In the genomic region with DNA sequence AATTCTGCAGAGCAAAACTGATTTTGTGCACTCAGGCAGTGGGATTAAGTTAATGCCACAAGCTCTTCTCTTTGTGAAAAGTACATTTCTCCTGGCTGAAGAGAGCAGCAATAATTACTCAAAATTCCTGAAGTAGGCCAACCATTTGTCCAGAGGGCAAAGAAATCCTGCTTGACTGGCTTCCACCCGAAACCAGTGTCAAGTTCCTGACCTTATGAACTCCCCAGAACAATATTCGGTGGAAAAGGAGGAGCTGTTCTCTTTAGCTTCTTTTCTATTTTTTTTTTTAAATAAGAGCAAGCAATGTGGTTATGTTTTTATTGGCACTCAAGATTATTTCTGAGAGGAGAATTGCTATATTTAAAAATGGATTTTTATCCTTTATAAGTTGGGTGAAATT, we compare ENCODE assay signal across 17 cellular contexts.
A peak's percentile ranks its signal among the peaks of the same experiment; 100 is the strongest.
DNase-seq lines count a peak whose midpoint lies in the region; ATAC-seq and TF ChIP-seq lines count a peak whose summit lies in the region.
"Had no signal": no experiment of that assay in that cellular context is flagged by ENCODE, and none has a peak within 500 bp of the region (broad histone marks: within the 10 kb centered on the region; RNA-seq: fewer than 3 reads in every experiment).

No MANE protein-coding gene starts in this region.

- TF ChIP-seq CTCF in parathyroid adenoma (IDR thresholded peaks at IDR 0.05) (no peak), testis (IDR thresholded peaks at IDR 0.05) (no peak)

- WGBS in testis, 2 donors: 34 to 40% methylated on average over 2 of the region's 2 CpGs

- H3K4me1 ChIP-seq in CD4-positive, CD25-positive, alpha-beta regulatory T cell (ENCODE audit: control insufficient read depth, insufficient read depth, low read length, poor library complexity, severe bottlenecking): peaks cover 47% of the 10 kb centered on the region
- H3K4me1 ChIP-seq in parathyroid adenoma (peaks cover 17% of the 10 kb centered on the region), testis (no peaks in the 10 kb centered on the region)
- H3K4me1 ChIP-seq: SJCRH30 had no signal

- H3K27ac Mint-ChIP-seq in CD4-positive, CD25-positive, alpha-beta regulatory T cell: peak overlapping the region; percentile 8 to 78 (median 65)
- H3K27ac Mint-ChIP-seq: activated naive CD4-positive, alpha-beta T cell treated with anti-CD3 and anti-CD28 coated beads for 36 hours; B cell had no signal

- peak overlapping the region; percentile 35 for H2AFZ ChIP-seq in parathyroid adenoma

- H3K9me3 ChIP-seq in CD4-positive, CD25-positive, alpha-beta regulatory T cell (ENCODE audit: control insufficient read depth in 2 of 2, low read length in 2 of 2): no peaks in the 10 kb centered on the region
- no peaks in the 10 kb centered on the region for H3K9me3 ChIP-seq in parathyroid adenoma (ENCODE audit: control insufficient read depth, low read length)
- H3K9me3 ChIP-seq in testis: no peaks in the 10 kb centered on the region
- H3K9me3 ChIP-seq: lower lobe of right lung, MG63, neutrophil, SJCRH30 had no signal

- peaks cover 34% of the 10 kb centered on the region for H3K36me3 Mint-ChIP-seq in CD4-positive, CD25-positive, alpha-beta regulatory T cell

- H3K27me3 Mint-ChIP-seq in CD4-positive, CD25-positive, alpha-beta regulatory T cell: no peaks in the 10 kb centered on the region
- H3K27me3 Mint-ChIP-seq: B cell had no signal

- no peak for TF ChIP-seq POLR2A in testis (IDR thresholded peaks at IDR 0.05)

- no peak overlapping the region for H3K27ac ChIP-seq in CD4-positive, CD25-positive, alpha-beta regulatory T cell (ENCODE audit: insufficient read depth, low read length, poor library complexity, severe bottlenecking)
- H3K27ac ChIP-seq in parathyroid adenoma: no peak overlapping the region
- H3K27ac ChIP-seq in testis: peak overlapping the region in 1 of 2 donors; percentile 31
- H3K27ac ChIP-seq: lower lobe of right lung, neutrophil, SJCRH30 had no signal

- no peak for DNase-seq in CD4-positive, CD25-positive, alpha-beta regulatory T cell
- DNase-seq in LHCN-M2 (ENCODE audit: low read depth) (peak; percentile 48), fibroblast of gingiva (ENCODE audit: low read depth) (peak; percentile 50), AG20443 (ENCODE audit: low spot score) (no peak), testis (no peak), GM03348 (ENCODE audit: low spot score) (no peak)
- DNase-seq in activated CD4-positive, alpha-beta T cell treated with anti-CD3 and anti-CD28 coated beads for 48 hours: no peak
- DNase-seq: activated naive CD4-positive, alpha-beta T cell treated with anti-CD3 and anti-CD28 coated beads for 36 hours; lower lobe of right lung; MG63; NCI-H2029 treated with DMSO at 0.1 percent for 48 hours; stimulated activated CD4-positive, alpha-beta T cell treated with anti-CD3 and anti-CD28 coated beads, Interleukin-12 subunit alpha, Interleukin-12 subunit beta, amount 100 ng/mL, for 4 hours; substantia nigra had no signal

- peaks cover 25% of the 10 kb centered on the region for H3K36me3 ChIP-seq in CD4-positive, CD25-positive, alpha-beta regulatory T cell (ENCODE audit: control insufficient read depth, insufficient read depth, low read length)
- no peaks in the 10 kb centered on the region for H3K36me3 ChIP-seq in parathyroid adenoma (ENCODE audit: control insufficient read depth, insufficient read depth, low read length)
- no peaks in the 10 kb centered on the region for H3K36me3 ChIP-seq in testis (ENCODE audit: low read depth, missing control alignments)
- H3K36me3 ChIP-seq: lower lobe of right lung, MG63, neutrophil, SJCRH30 had no signal

- no peaks in the 10 kb centered on the region for H3K27me3 ChIP-seq in CD4-positive, CD25-positive, alpha-beta regulatory T cell (ENCODE audit: control insufficient read depth, insufficient read depth, low read length)
- H3K27me3 ChIP-seq in parathyroid adenoma (ENCODE audit: control insufficient read depth, insufficient read depth, low read length) (no peaks in the 10 kb centered on the region), testis (no peaks in the 10 kb centered on the region)
- H3K27me3 ChIP-seq: MG63, neutrophil, SJCRH30 had no signal

- H3K4me2 ChIP-seq in parathyroid adenoma (ENCODE audit: low read length): no peak overlapping the region

- no peak overlapping the region for H3K9ac ChIP-seq in parathyroid adenoma

- peaks cover 51 to 72% (median 59%) of the 10 kb centered on the region in 4 donors for H3K4me1 Mint-ChIP-seq in CD4-positive, CD25-positive, alpha-beta regulatory T cell

- H3K9me3 Mint-ChIP-seq in CD4-positive, CD25-positive, alpha-beta regulatory T cell: peaks cover 0 to 7% (median 0%) of the 10 kb centered on the region in 7 donors
- H3K9me3 Mint-ChIP-seq: activated naive CD4-positive, alpha-beta T cell treated with anti-CD3 and anti-CD28 coated beads for 36 hours had no signal

- no peak for ATAC-seq in CD4-positive, CD25-positive, alpha-beta regulatory T cell (ENCODE audit: low read depth in 2 of 2)
- ATAC-seq: lower lobe of right lung had no signal

- H3K79me2 ChIP-seq in parathyroid adenoma: no peaks in the 10 kb centered on the region

- peak overlapping the region; percentile 67 for H3K4me3 ChIP-seq in CD4-positive, CD25-positive, alpha-beta regulatory T cell (ENCODE audit: low read depth, low read length)
- H3K4me3 ChIP-seq in parathyroid adenoma (ENCODE audit: low read depth, low read length) (no peak overlapping the region), testis (no peak overlapping the region)
- H3K4me3 ChIP-seq: lower lobe of right lung, MG63, SJCRH30 had no signal

- intact Hi-C loops in testis (cut with DNase I; ENCODE audit: low total_unique reads): no loop called here

- H3K4me3 Mint-ChIP-seq in CD4-positive, CD25-positive, alpha-beta regulatory T cell: peak overlapping the region; percentile 11 to 72 (median 62)
- H3K4me3 Mint-ChIP-seq: activated naive CD4-positive, alpha-beta T cell treated with anti-CD3 and anti-CD28 coated beads for 36 hours; B cell had no signal

Comparison
In these comparisons a context has a peak if more than half of its experiments do, and no peak if none do; other contexts are left out.
1. DNase-seq: peak in LHCN-M2 (single experiment) and fibroblast of gingiva (single experiment); none in CD4-positive, CD25-positive, alpha-beta regulatory T cell (0 of 3), activated CD4-positive, alpha-beta T cell treated with anti-CD3 and anti-CD28 coated beads for 48 hours (single experiment), AG20443 (single experiment), testis (single experiment) and GM03348 (single experiment).